ENCODE assay signal across 12 cellular contexts in genomic region chrX:50941638-50942037, GRCh38. TPM values are rescaled to one million over a fixed set of nuclear protein-coding genes. Genes with fewer than 3 reads are reported as not detected.
DNase-seq lines count a peak whose midpoint lies in the region; FAIRE-seq and TF ChIP-seq lines count a peak whose summit lies in the region.
"Had no signal": no experiment of that assay in that cellular context is flagged by ENCODE, and none has a peak within 500 bp of the region (broad histone marks: within the 10 kb centered on the region; RNA-seq: fewer than 3 reads in every experiment).

No MANE protein-coding gene starts in this region.

- TF ChIP-seq CTCF in OCI-LY1 (IDR thresholded peaks at IDR 0.05; ENCODE audit: low read length) (peak; percentile 16; the same call in 1 of the 2 replicates), endothelial cell of umbilical vein (IDR thresholded peaks at IDR 0.05; ENCODE audit: extremely low read depth in 1 of 2, insufficient read depth in 1 of 2, low read depth in 1 of 2, low read length in 2 of 2) (peak; percentile 18 to 37), smooth muscle cell (IDR thresholded peaks at IDR 0.05; ENCODE audit: borderline replicate concordance, insufficient read depth, poor library complexity, severe bottlenecking) (peak; percentile 34), GM10248 (IDR thresholded peaks at IDR 0.05; ENCODE audit: control extremely low read depth, extremely low read depth, low read depth, missing control alignments) (no peak)

- intact Hi-C loops in endothelial cell of umbilical vein (cut with micrococcal nuclease): no loop called here

- WGBS in smooth muscle cell (ENCODE audit: low lambda C conversion rate): 64% methylated on average over 3 of the region's 3 CpGs

- H3K27me3 ChIP-seq in OCI-LY1 (ENCODE audit: insufficient read depth, low read length) (no peaks in the 10 kb centered on the region), endothelial cell of umbilical vein (ENCODE audit: control insufficient read depth in 2 of 2, insufficient read depth in 2 of 2, low read length in 2 of 2) (no peaks in the 10 kb centered on the region), smooth muscle cell (ENCODE audit: low read depth) (no peaks in the 10 kb centered on the region)

- H3K9me1 ChIP-seq in endothelial cell of umbilical vein (replicated peaks; ENCODE audit: control insufficient read depth, extremely low read depth, insufficient read depth, low read length): no peaks in the 10 kb centered on the region

- H3K27ac ChIP-seq in OCI-LY1 (ENCODE audit: low read depth, low read length, poor library complexity, severe bottlenecking): no peak overlapping the region
- H3K27ac ChIP-seq in endothelial cell of umbilical vein (ENCODE audit: insufficient read depth, low read depth, low read length): no peak overlapping the region
- H3K27ac ChIP-seq in smooth muscle cell (ENCODE audit: low read depth): no peak overlapping the region
- H3K27ac ChIP-seq: HL-60 had no signal

- H3K9ac ChIP-seq in OCI-LY1 (ENCODE audit: low read length) (no peak overlapping the region), endothelial cell of umbilical vein (replicated peaks; ENCODE audit: extremely low read depth, insufficient read depth, low read length) (no peak overlapping the region), smooth muscle cell (ENCODE audit: low read depth) (no peak overlapping the region)

- H3K79me2 ChIP-seq in OCI-LY1 (ENCODE audit: insufficient read depth, low read length): no peaks in the 10 kb centered on the region
- no peaks in the 10 kb centered on the region for H3K79me2 ChIP-seq in endothelial cell of umbilical vein (ENCODE audit: control insufficient read depth, insufficient read depth, low read length)
- H3K79me2 ChIP-seq in smooth muscle cell (ENCODE audit: low read depth): no peaks in the 10 kb centered on the region

- DNase-seq in activated T-cell treated with anti-CD3 and anti-CD28 coated beads, Interleukin-2, amount 50 U/mL, for 48 hours: peak; percentile 28 to 30
- no peak for DNase-seq in activated T-cell treated with anti-CD3 and anti-CD28 coated beads, Interleukin-2, amount 50 U/mL, for 1 hour
- DNase-seq in endothelial cell of umbilical vein (ENCODE audit: low read depth, low spot score) (no peak), smooth muscle cell (lab: John Stamatoyannopoulos, UW; ENCODE audit: unreplicated experiment) (no peak), GM10248 (ENCODE audit: extremely low spot score) (no peak), dedifferentiated amniotic fluid mesenchymal stem cell (ENCODE audit: extremely low spot score) (no peak), GM03348 (ENCODE audit: low spot score) (no peak)
- DNase-seq: mesenchymal stem cell had no signal

- CTCF ChIA-PET in endothelial cell of umbilical vein (lab: Charles Lee): interaction anchor here (1.0 to 1.6 kb wide), 5 partner anchors 13 to 250 kb away, joined by 4 to 6 read pairs (median 4); no protein-coding TSS in a partner anchor
- CTCF ChIA-PET in GM10248 (lab: Yijun Ruan, JAX): interaction anchor here (0.8 to 1.4 kb wide), 3 partner anchors 10 to 333 kb away, joined by 3 read pairs; no protein-coding TSS in a partner anchor

- H3K4me3 ChIP-seq in OCI-LY1 (ENCODE audit: low read depth, low read length, poor library complexity, severe bottlenecking) (no peak overlapping the region), endothelial cell of umbilical vein (replicated peaks in 1 of 3; ENCODE audit: insufficient read depth in 1 of 3, low read depth in 1 of 3, low read length in 3 of 3) (no peak overlapping the region), smooth muscle cell (no peak overlapping the region)

- no peak overlapping the region for H2AFZ ChIP-seq in OCI-LY1 (ENCODE audit: low read length)
- no peak overlapping the region for H2AFZ ChIP-seq in endothelial cell of umbilical vein (ENCODE audit: low read depth, low read length)
- H2AFZ ChIP-seq in smooth muscle cell (ENCODE audit: low read depth): no peak overlapping the region

- H3K4me1 ChIP-seq in OCI-LY1 (ENCODE audit: insufficient read depth, low read length, severe bottlenecking): no peaks in the 10 kb centered on the region
- H3K4me1 ChIP-seq in endothelial cell of umbilical vein (ENCODE audit: control insufficient read depth, extremely low read depth, insufficient read depth, low read length): peaks cover 12% of the 10 kb centered on the region
- no peaks in the 10 kb centered on the region for H3K4me1 ChIP-seq in smooth muscle cell (ENCODE audit: low read depth)

- BruUV-seq in endothelial cell of umbilical vein (replicated peaks; lab: Mats Ljungman, UMichigan): no TSS peak

- POLR2A ChIA-PET in endothelial cell of umbilical vein (lab: Charles Lee) (no interaction called here), GM10248 (lab: Yijun Ruan, JAX) (no interaction called here)

- FAIRE-seq in endothelial cell of umbilical vein (lab: Jason Lieb, UNC): no peak
- FAIRE-seq: GM19239 had no signal

- H3F3A ChIP-seq in OCI-LY1 (ENCODE audit: insufficient read depth, low read length): no peaks in the 10 kb centered on the region
- no peaks in the 10 kb centered on the region for H3F3A ChIP-seq in smooth muscle cell (ENCODE audit: low read depth)

- no peaks in the 10 kb centered on the region for H3K9me2 ChIP-seq in OCI-LY1 (ENCODE audit: low read depth, low read length)

- H3K9me3 ChIP-seq in OCI-LY1 (ENCODE audit: low read length) (no peaks in the 10 kb centered on the region), endothelial cell of umbilical vein (replicated peaks; ENCODE audit: control insufficient read depth, insufficient read depth, low read length) (no peaks in the 10 kb centered on the region), smooth muscle cell (replicated peaks; ENCODE audit: low read depth) (no peaks in the 10 kb centered on the region)

- H3K4me2 ChIP-seq in OCI-LY1 (ENCODE audit: low read length) (no peak overlapping the region), endothelial cell of umbilical vein (ENCODE audit: insufficient read depth, low read length) (no peak overlapping the region), smooth muscle cell (no peak overlapping the region)

- H4K20me1 ChIP-seq in OCI-LY1 (ENCODE audit: insufficient read depth, low read length) (no peaks in the 10 kb centered on the region), endothelial cell of umbilical vein (replicated peaks; ENCODE audit: control insufficient read depth, extremely low read depth, insufficient read depth, low read length) (no peaks in the 10 kb centered on the region), smooth muscle cell (ENCODE audit: low read depth) (no peaks in the 10 kb centered on the region)

- H3K36me3 ChIP-seq in OCI-LY1 (ENCODE audit: insufficient read depth, low read length) (no peaks in the 10 kb centered on the region), endothelial cell of umbilical vein (ENCODE audit: control insufficient read depth in 2 of 2, extremely low read depth in 1 of 2, insufficient read depth in 2 of 2, low read length in 2 of 2) (no peaks in the 10 kb centered on the region), smooth muscle cell (ENCODE audit: low read depth) (no peaks in the 10 kb centered on the region)

- dilution Hi-C loops in endothelial cell of umbilical vein (cut with MboI; ENCODE audit: extremely low pct_ligation_motif_present, low sequenced_read_pairs): no loop called here

- no peak for TF ChIP-seq POLR2A in endothelial cell of umbilical vein (IDR thresholded peaks at IDR 0.05; ENCODE audit: low read depth, low read length)

TF ChIP-seq in endothelial cell of umbilical vein, 7 proteins besides CTCF, POLR2A, EP300 and RAD21:
- no peak for TF ChIP-seq FOS (IDR thresholded peaks at IDR 0.05; ENCODE audit: borderline replicate concordance, insufficient read depth, low read length)
- TF ChIP-seq EZH2 (IDR thresholded peaks at IDR 0.05; ENCODE audit: borderline replicate concordance, low read depth, low read length, severe bottlenecking): no peak
- TF ChIP-seq MYC (IDR thresholded peaks at IDR 0.05; ENCODE audit: low read depth, low read length): no peak
- TF ChIP-seq MAX (IDR thresholded peaks at IDR 0.05; ENCODE audit: insufficient read depth, insufficient read length): no peak
- no peak for TF ChIP-seq JUN (IDR thresholded peaks at IDR 0.05; ENCODE audit: borderline replicate concordance, insufficient read depth, insufficient read length, low read depth)
- no peak for TF ChIP-seq POLR2AphosphoS5 (IDR thresholded peaks at IDR 0.05; ENCODE audit: insufficient read depth, low read depth, low read length)
- TF ChIP-seq GATA2 (IDR thresholded peaks at IDR 0.05; ENCODE audit: insufficient read depth, insufficient read length, low read depth, low read length): no peak

RNA-seq across cellular contexts. Expression of gene BMP15, which starts 31.1 kb away (rescaled TPM):
- total RNA-seq in endothelial cell of umbilical vein (not detected in 2 replicates), smooth muscle cell (not detected in 2 replicates)
- polyA plus RNA-seq in endothelial cell of umbilical vein (not detected in 2 replicates), smooth muscle cell (not detected in 2 replicates)
- polyA plus RNA-seq in endothelial cell of umbilical vein (2011; cell fraction: cytosol; rRNA removed): not detected in 2 replicates
- not detected in 2 replicates for polyA plus RNA-seq in endothelial cell of umbilical vein (2011; cell fraction: nucleus; rRNA removed)
- polyA plus RNA-seq in endothelial cell of umbilical vein (2012): not detected in 2 replicates
- polyA minus RNA-seq in endothelial cell of umbilical vein: not detected in 2 replicates
- polyA minus RNA-seq in endothelial cell of umbilical vein (2011; cell fraction: cytosol; rRNA and poly(A)+ RNA removed): not detected
- polyA minus RNA-seq in endothelial cell of umbilical vein (2011; cell fraction: nucleus; rRNA and poly(A)+ RNA removed): not detected in 2 replicates
- total RNA-seq: activated CD8-positive, alpha-beta memory T cell treated with anti-CD3 and anti-CD28 coated beads for 36 hours had no signal

Comparison
In these comparisons a context has a peak if more than half of its experiments do, and no peak if none do; other contexts are left out.
1. DNase-seq: peak in activated T-cell treated with anti-CD3 and anti-CD28 coated beads, Interleukin-2, amount 50 U/mL, for 48 hours (2 of 2); none in activated T-cell treated with anti-CD3 and anti-CD28 coated beads, Interleukin-2, amount 50 U/mL, for 1 hour (single experiment), endothelial cell of umbilical vein (single experiment), smooth muscle cell (single experiment), GM10248 (single experiment), dedifferentiated amniotic fluid mesenchymal stem cell (single experiment) and GM03348 (single experiment).